1 cellular context compared by ENCODE assay signal in genomic region chr3:182682263-182683229, GRCh38.
TF ChIP-seq lines count a peak whose summit lies in the region.

No MANE protein-coding gene starts in this region.

TF ChIP-seq in HEK293, 187 proteins besides CTCF, POLR2A, EP300 and RAD21 (continued from another document and continues in another):
- no peak for TF ChIP-seq REST (tag by site-specific recombination; IDR thresholded peaks at IDR 0.05)
- peak; percentile 14; the same call in 1 of the 2 replicates for TF ChIP-seq GLIS1 (tag by site-specific recombination; IDR thresholded peaks at IDR 0.05)
- no peak for TF ChIP-seq ZNF404 (tag by site-specific recombination; IDR thresholded peaks at IDR 0.05)
- TF ChIP-seq SCRT2 (tag by site-specific recombination; IDR thresholded peaks at IDR 0.05): peak; percentile 64; the same call in 1 of the 2 replicates
- no peak for TF ChIP-seq MYNN (tag by site-specific recombination; IDR thresholded peaks at IDR 0.05; ENCODE audit: borderline replicate concordance)
- no peak for TF ChIP-seq ZNF114 (tag by site-specific recombination; IDR thresholded peaks at IDR 0.05)
- no peak for TF ChIP-seq HOXA7 (CRISPR knock-in tag; IDR thresholded peaks at IDR 0.05; ENCODE audit: borderline replicate concordance)
- TF ChIP-seq KLF9 (tag by site-specific recombination; IDR thresholded peaks at IDR 0.05; ENCODE audit: low read depth): 0 out of 2 replicates have a peak, but pooled peaks have one; percentile 10
- TF ChIP-seq ZNF777 (tag by site-specific recombination; IDR thresholded peaks at IDR 0.05; ENCODE audit: borderline replicate concordance): no peak
- no peak for TF ChIP-seq ZNF391 (tag by site-specific recombination; IDR thresholded peaks at IDR 0.05; ENCODE audit: borderline replicate concordance, low read depth)
- TF ChIP-seq ZNF561 (tag by site-specific recombination; IDR thresholded peaks at IDR 0.05; ENCODE audit: borderline replicate concordance): peak; percentile 15; the same call in 1 of the 2 replicates
- no peak for TF ChIP-seq ZSCAN18 (tag by site-specific recombination; IDR thresholded peaks at IDR 0.05)
- TF ChIP-seq, protein P1, sequence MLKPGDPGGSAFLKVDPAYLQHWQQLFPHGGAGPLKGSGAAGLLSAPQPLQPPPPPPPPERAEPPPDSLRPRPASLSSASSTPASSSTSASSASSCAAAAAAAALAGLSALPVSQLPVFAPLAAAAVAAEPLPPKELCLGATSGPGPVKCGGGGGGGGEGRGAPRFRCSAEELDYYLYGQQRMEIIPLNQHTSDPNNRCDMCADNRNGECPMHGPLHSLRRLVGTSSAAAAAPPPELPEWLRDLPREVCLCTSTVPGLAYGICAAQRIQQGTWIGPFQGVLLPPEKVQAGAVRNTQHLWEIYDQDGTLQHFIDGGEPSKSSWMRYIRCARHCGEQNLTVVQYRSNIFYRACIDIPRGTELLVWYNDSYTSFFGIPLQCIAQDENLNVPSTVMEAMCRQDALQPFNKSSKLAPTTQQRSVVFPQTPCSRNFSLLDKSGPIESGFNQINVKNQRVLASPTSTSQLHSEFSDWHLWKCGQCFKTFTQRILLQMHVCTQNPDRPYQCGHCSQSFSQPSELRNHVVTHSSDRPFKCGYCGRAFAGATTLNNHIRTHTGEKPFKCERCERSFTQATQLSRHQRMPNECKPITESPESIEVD (tag by site-specific recombination; IDR thresholded peaks at IDR 0.05): no peak
- peak; percentile 6; the same call in 1 of the 2 replicates for TF ChIP-seq ZIC2 (tag by site-specific recombination; IDR thresholded peaks at IDR 0.05)
- no peak for TF ChIP-seq ZNF138 (tag by site-specific recombination; IDR thresholded peaks at IDR 0.05; ENCODE audit: borderline replicate concordance)
- no peak for TF ChIP-seq ZFP37 (tag by site-specific recombination; IDR thresholded peaks at IDR 0.05)
- no peak for TF ChIP-seq ZNF155 (tag by site-specific recombination; IDR thresholded peaks at IDR 0.05)
- TF ChIP-seq ZBTB8A (tag by site-specific recombination; IDR thresholded peaks at IDR 0.05): peak; percentile 31; the same call in 1 of the 2 replicates
- no peak for TF ChIP-seq ZNF433 (tag by site-specific recombination; IDR thresholded peaks at IDR 0.05; ENCODE audit: low read depth)
- no peak for TF ChIP-seq ZNF23 (tag by site-specific recombination; IDR thresholded peaks at IDR 0.05; ENCODE audit: borderline replicate concordance)
- no peak for TF ChIP-seq ZNF529 (tag by site-specific recombination; IDR thresholded peaks at IDR 0.05; ENCODE audit: insufficient replicate concordance)
- TF ChIP-seq ZNF132 (tag by site-specific recombination; IDR thresholded peaks at IDR 0.05; ENCODE audit: borderline replicate concordance): no peak
- TF ChIP-seq, protein P2, sequence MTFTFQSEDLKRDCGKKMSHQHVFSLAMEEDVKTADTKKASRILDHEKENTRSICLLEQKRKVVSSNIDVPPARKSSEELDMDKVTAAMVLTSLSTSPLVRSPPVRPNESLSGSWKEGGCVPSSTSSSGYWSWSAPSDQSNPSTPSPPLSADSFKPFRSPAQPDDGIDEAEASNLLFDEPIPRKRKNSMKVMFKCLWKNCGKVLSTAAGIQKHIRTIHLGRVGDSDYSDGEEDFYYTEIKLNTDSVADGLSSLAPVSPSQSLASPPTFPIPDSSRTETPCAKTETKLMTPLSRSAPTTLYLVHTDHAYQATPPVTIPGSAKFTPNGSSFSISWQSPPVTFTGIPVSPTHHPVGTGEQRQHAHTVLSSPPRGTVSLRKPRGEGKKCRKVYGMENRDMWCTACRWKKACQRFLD (tag by site-specific recombination; IDR thresholded peaks at IDR 0.05): no peak
- no peak for TF ChIP-seq ZNF621 (tag by site-specific recombination; IDR thresholded peaks at IDR 0.05)
- TF ChIP-seq ZNF660 (tag by site-specific recombination; IDR thresholded peaks at IDR 0.05): peak; percentile 85; the same call in 1 of the 2 replicates
- TF ChIP-seq ZNF335 (tag by site-specific recombination; conservative IDR thresholded peaks at IDR 0.05): peak; percentile 84
- no peak for TF ChIP-seq ZNF48 (tag by site-specific recombination; IDR thresholded peaks at IDR 0.05)
- TF ChIP-seq ZNF548 (tag by site-specific recombination; IDR thresholded peaks at IDR 0.05): no peak
- TF ChIP-seq, protein P3, sequence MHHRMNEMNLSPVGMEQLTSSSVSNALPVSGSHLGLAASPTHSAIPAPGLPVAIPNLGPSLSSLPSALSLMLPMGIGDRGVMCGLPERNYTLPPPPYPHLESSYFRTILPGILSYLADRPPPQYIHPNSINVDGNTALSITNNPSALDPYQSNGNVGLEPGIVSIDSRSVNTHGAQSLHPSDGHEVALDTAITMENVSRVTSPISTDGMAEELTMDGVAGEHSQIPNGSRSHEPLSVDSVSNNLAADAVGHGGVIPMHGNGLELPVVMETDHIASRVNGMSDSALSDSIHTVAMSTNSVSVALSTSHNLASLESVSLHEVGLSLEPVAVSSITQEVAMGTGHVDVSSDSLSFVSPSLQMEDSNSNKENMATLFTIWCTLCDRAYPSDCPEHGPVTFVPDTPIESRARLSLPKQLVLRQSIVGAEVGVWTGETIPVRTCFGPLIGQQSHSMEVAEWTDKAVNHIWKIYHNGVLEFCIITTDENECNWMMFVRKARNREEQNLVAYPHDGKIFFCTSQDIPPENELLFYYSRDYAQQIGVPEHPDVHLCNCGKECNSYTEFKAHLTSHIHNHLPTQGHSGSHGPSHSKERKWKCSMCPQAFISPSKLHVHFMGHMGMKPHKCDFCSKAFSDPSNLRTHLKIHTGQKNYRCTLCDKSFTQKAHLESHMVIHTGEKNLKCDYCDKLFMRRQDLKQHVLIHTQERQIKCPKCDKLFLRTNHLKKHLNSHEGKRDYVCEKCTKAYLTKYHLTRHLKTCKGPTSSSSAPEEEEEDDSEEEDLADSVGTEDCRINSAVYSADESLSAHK (tag by site-specific recombination; IDR thresholded peaks at IDR 0.05): no peak
- TF ChIP-seq ZNF175 (tag by site-specific recombination; IDR thresholded peaks at IDR 0.05): no peak
- TF ChIP-seq, protein P4, sequence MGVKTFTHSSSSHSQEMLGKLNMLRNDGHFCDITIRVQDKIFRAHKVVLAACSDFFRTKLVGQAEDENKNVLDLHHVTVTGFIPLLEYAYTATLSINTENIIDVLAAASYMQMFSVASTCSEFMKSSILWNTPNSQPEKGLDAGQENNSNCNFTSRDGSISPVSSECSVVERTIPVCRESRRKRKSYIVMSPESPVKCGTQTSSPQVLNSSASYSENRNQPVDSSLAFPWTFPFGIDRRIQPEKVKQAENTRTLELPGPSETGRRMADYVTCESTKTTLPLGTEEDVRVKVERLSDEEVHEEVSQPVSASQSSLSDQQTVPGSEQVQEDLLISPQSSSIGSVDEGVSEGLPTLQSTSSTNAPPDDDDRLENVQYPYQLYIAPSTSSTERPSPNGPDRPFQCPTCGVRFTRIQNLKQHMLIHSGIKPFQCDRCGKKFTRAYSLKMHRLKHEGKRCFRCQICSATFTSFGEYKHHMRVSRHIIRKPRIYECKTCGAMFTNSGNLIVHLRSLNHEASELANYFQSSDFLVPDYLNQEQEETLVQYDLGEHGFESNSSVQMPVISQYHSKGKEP (tag by site-specific recombination; IDR thresholded peaks at IDR 0.05): no peak
- TF ChIP-seq ZNF843 (tag by site-specific recombination; IDR thresholded peaks at IDR 0.05): no peak
- TF ChIP-seq, protein P5, sequence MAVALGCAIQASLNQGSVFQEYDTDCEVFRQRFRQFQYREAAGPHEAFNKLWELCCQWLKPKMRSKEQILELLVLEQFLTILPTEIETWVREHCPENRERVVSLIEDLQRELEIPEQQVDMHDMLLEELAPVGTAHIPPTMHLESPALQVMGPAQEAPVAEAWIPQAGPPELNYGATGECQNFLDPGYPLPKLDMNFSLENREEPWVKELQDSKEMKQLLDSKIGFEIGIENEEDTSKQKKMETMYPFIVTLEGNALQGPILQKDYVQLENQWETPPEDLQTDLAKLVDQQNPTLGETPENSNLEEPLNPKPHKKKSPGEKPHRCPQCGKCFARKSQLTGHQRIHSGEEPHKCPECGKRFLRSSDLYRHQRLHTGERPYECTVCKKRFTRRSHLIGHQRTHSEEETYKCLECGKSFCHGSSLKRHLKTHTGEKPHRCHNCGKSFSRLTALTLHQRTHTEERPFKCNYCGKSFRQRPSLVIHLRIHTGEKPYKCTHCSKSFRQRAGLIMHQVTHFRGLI (tag by site-specific recombination; IDR thresholded peaks at IDR 0.05): peak; percentile 39; the same call in 1 of the 2 replicates
- no peak for TF ChIP-seq FEZF1 (tag by site-specific recombination; IDR thresholded peaks at IDR 0.05)
- TF ChIP-seq ZNF214 (tag by site-specific recombination; IDR thresholded peaks at IDR 0.05; ENCODE audit: borderline replicate concordance): no peak
- peak; percentile 57; the same call in 1 of the 2 replicates for TF ChIP-seq ZBTB11 (tag by site-specific recombination; conservative IDR thresholded peaks at IDR 0.05; ENCODE audit: low read depth)
- TF ChIP-seq ELK4 (IDR thresholded peaks at IDR 0.05; ENCODE audit: borderline replicate concordance, low read depth, low read length): no peak
- no peak for TF ChIP-seq ZNF266 (tag by site-specific recombination; IDR thresholded peaks at IDR 0.05; ENCODE audit: low read depth)
- TF ChIP-seq ZNF513 (tag by site-specific recombination; IDR thresholded peaks at IDR 0.05): no peak
- no peak for TF ChIP-seq GLI2 (tag by site-specific recombination; IDR thresholded peaks at IDR 0.05; ENCODE audit: borderline replicate concordance, low read depth)
